8 cellular contexts compared by ENCODE assay signal in the genomic region with DNA sequence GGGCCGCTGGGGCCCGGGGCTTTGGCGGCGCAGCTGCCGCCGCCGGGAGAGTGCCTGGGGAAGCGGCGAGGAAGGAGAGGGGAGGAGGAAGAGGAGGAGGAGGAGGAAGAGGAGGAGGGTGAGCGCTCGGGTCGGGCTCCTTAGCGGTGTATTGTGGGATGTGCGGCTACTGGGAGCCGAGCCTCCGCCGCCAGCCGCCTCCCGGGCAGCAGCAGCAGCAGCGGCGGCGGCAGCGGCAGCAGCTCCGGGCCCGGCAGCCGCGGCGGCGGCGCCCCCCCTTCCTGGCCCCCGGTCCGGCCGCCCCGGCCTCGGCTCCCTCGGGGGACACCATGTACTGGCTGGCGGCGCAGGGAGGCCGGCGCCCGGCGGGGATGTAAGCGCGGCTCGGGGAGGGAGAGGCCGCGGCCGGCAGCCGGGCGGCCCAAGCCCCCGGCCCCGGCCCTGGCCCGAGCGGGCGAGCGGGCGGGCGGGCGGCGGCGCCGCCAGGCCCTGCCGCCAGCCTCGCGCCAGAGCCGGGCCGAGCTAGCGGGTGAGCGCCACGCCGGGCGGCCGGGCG. TPM values are rescaled to one million over a fixed set of nuclear protein-coding genes. Genes with fewer than 3 reads are reported as not detected.
DNase-seq lines count a peak whose midpoint lies in the region; ATAC-seq and TF ChIP-seq lines count a peak whose summit lies in the region.

Gene SETD1B, plus strand, starts transcription at position 149 of the 556 bp plus-strand sequence. CDS start 729 bp downstream, outside the sequence.

- H4K20me1 ChIP-seq in DOHH2 (ENCODE audit: control insufficient read depth, insufficient read depth, low read depth, low read length) = peaks cover 13% of the 10 kb centered on the region

- peaks cover 27% of the 10 kb centered on the region for H3F3A ChIP-seq in DOHH2 (ENCODE audit: control insufficient read depth, insufficient read depth)

- peak within 1 kb of the TSS; percentile 99 for H3K4me3 Mint-ChIP-seq in T-helper 17 cell

- peaks cover 52% of the 10 kb centered on the region for H3K4me1 ChIP-seq in DOHH2 (ENCODE audit: control insufficient read depth, low read length)

- no peaks in the 10 kb centered on the region; the same call in 1 of the 2 replicates for H3K27me3 ChIP-seq in DOHH2 (ENCODE audit: control insufficient read depth, low read length)

- peaks cover 77% of the 10 kb centered on the region for H3K79me2 ChIP-seq in DOHH2 (ENCODE audit: control insufficient read depth, low read length)

- no peak for DNase-seq in Jurkat, Clone E6-1 (ENCODE audit: low read depth, low spot score)
- DNase-seq in T-helper 17 cell = peak; percentile 33 to 43 (median 38)
- peak; percentile 61 for DNase-seq in cerebellar cortex (ENCODE audit: low spot score)
- peak; percentile 76 for DNase-seq in kidney tubule cell (ENCODE audit: low spot score)
- peak; percentile 78 for DNase-seq in stimulated activated CD4-positive, alpha-beta T cell treated with anti-CD3 and anti-CD28 coated beads, Interleukin-15, amount 100 ng/mL, for 24 hours

- ATAC-seq in T-helper 17 cell = peak; percentile 8
- ATAC-seq in GM21526 (IDR thresholded peaks at IDR 0.05; ENCODE audit: low FRiP score, unreplicated experiment) = no peak
- no peak for ATAC-seq in HG03135 (IDR thresholded peaks at IDR 0.05; ENCODE audit: unreplicated experiment)

- peaks cover 68% of the 10 kb centered on the region for H3K36me3 ChIP-seq in DOHH2 (ENCODE audit: control insufficient read depth, low read length)

- no peaks in the 10 kb centered on the region for H3K27me3 Mint-ChIP-seq in T-helper 17 cell

- H3K9me3 ChIP-seq in DOHH2 (ENCODE audit: control insufficient read depth, insufficient read depth, low read length) = no peaks in the 10 kb centered on the region
- no peaks in the 10 kb centered on the region for H3K9me3 ChIP-seq in T-helper 17 cell (ENCODE audit: control insufficient read depth, low read length, poor library complexity, severe bottlenecking)

- no peaks in the 10 kb centered on the region for H3K9me2 ChIP-seq in DOHH2 (replicated peaks; ENCODE audit: control insufficient read depth, low read length)

- peaks cover 48% of the 10 kb centered on the region for H3K4me1 Mint-ChIP-seq in T-helper 17 cell

- H3K4me2 ChIP-seq in DOHH2 (ENCODE audit: low read length) = peak within 1 kb of the TSS; percentile 99

- TF ChIP-seq CTCF in DOHH2 (IDR thresholded peaks at IDR 0.05; ENCODE audit: low read depth, low read length, poor library complexity, severe bottlenecking) = no peak

- H3K36me3 Mint-ChIP-seq in T-helper 17 cell (ENCODE audit: low read depth) = peaks cover 15% of the 10 kb centered on the region

- peak within 1 kb of the TSS; percentile 99 for H3K27ac ChIP-seq in DOHH2 (ENCODE audit: low read depth, low read length)

- H3K27ac Mint-ChIP-seq in T-helper 17 cell = peak within 1 kb of the TSS; percentile 99

- peak within 1 kb of the TSS; percentile 90 for H3K4me3 ChIP-seq in DOHH2 (ENCODE audit: low read length)
- H3K4me3 ChIP-seq in Jurkat, Clone E6-1 (ENCODE audit: low read length) = peak within 1 kb of the TSS; percentile 88

RNA-seq across cellular contexts. Expression of gene SETD1B, which starts in this region (rescaled TPM):
- polyA plus RNA-seq in Jurkat, Clone E6-1 (2012; ENCODE audit: insufficient read depth, insufficient read length) = 13.0 TPM
- 10 to 100 TPM; 54.5 to 64.1 TPM for total RNA-seq in T-helper 17 cell
